In genomic region chr17:57772774-57773173, GRCh38 we compare ENCODE assay signal across 1 cellular context.
TF ChIP-seq lines count a peak whose summit lies in the region.

No MANE protein-coding gene starts in this region.

TF ChIP-seq in H1, 55 proteins besides CTCF, POLR2A, EP300 and RAD21:
- TF ChIP-seq ASH2L (IDR thresholded peaks at IDR 0.05; ENCODE audit: low read length), result no peak
- no peak for TF ChIP-seq TCF12 (IDR thresholded peaks at IDR 0.05; ENCODE audit: low read depth, low read length)
- no peak for TF ChIP-seq SP4 (IDR thresholded peaks at IDR 0.05; ENCODE audit: low read length)
- TF ChIP-seq MAX (IDR thresholded peaks at IDR 0.05), result no peak
- no peak for TF ChIP-seq JUN (IDR thresholded peaks at IDR 0.05; ENCODE audit: low read depth, low read length)
- no peak for TF ChIP-seq GABPA (IDR thresholded peaks at IDR 0.05; ENCODE audit: borderline replicate concordance, insufficient read depth, low read length)
- no peak for TF ChIP-seq ZNF274 (IDR thresholded peaks at IDR 0.05; ENCODE audit: borderline replicate concordance, extremely low read depth, low read length)
- no peak for TF ChIP-seq CHD1 (IDR thresholded peaks at IDR 0.05; ENCODE audit: low read depth, low read length)
- TF ChIP-seq E2F6 (IDR thresholded peaks at IDR 0.05), result no peak
- no peak for TF ChIP-seq NANOG (IDR thresholded peaks at IDR 0.05; ENCODE audit: insufficient read depth, low read depth, low read length, poor library complexity, severe bottlenecking)
- no peak for TF ChIP-seq NRF1 (IDR thresholded peaks at IDR 0.05; ENCODE audit: low read depth, low read length)
TF ChIP-seq in H1: peak in this region for 0.
